24 cellular contexts compared by ENCODE assay signal in genomic region chr14:90897022-90897421, GRCh38.
"Had no signal": no experiment of that assay in that cellular context is flagged by ENCODE, and none has a peak within 500 bp of the region (broad histone marks: within the 10 kb centered on the region; RNA-seq: fewer than 3 reads in every experiment).

No MANE protein-coding gene starts in this region.

- H3K9me3 ChIP-seq: colonic mucosa, esophagus squamous epithelium, gastrocnemius medialis, heart right ventricle, left lung, lower lobe of right lung had no signal

- H3K4me3 ChIP-seq: colonic mucosa, esophagus squamous epithelium, gastrocnemius medialis, heart right ventricle, left lung, lower lobe of right lung had no signal

- ATAC-seq: effector memory CD8-positive, alpha-beta T cell; esophagus mucosa; gastrocnemius medialis; heart right ventricle; left cardiac atrium; left lung; left ventricle myocardium superior; lower lobe of right lung had no signal

- H3K36me3 ChIP-seq: colonic mucosa had no signal

- FAIRE-seq: endometrium, islet of Langerhans, keratinocyte had no signal

- H3K27ac ChIP-seq: colonic mucosa, epithelial cell of prostate, esophagus squamous epithelium, gastrocnemius medialis, heart right ventricle, left lung, lower lobe of right lung had no signal

- H3K27me3 ChIP-seq: colonic mucosa, esophagus squamous epithelium, gastrocnemius medialis, heart right ventricle, left lung had no signal

- DNase-seq: colonic mucosa; cortex of kidney; effector CD8-positive, alpha-beta T cell; effector memory CD8-positive, alpha-beta T cell; endodermal cell; erythroblast; esophagus squamous epithelium; foreskin fibroblast; foreskin melanocyte; gastrocnemius medialis; glutamatergic neuron; head of caudate nucleus; heart right ventricle; hippocampal formation; left cardiac atrium; left lung; left ventricle myocardium superior; lower lobe of right lung; mesenchymal stem cell had no signal

- H3K4me1 ChIP-seq: colonic mucosa, esophagus squamous epithelium, gastrocnemius medialis, left lung, lower lobe of right lung had no signal
